ENCODE assay signal across 23 cellular contexts in the genomic region with DNA sequence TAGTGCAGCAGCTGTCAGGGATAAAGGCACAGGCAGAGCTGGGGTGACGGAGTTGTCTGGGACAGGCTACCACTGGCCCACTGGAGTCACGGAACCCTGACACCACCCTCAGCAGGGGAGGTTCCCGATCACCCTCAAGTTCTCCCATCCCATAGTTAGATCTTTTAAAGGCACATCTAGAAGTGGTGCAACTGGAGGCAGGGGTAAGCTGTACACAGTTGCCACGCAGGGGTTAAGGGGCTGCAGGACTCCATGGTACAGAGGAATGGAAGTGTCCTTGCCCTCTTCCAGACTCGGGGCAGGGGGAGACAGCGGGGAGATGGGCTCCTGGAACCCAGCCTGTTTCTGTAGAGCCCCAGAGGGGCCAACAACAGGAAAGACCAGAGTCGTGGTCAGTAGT. TPM values are rescaled to one million over a fixed set of nuclear protein-coding genes. Genes with fewer than 3 reads are reported as not detected.
DNase-seq lines count a peak whose midpoint lies in the region; ATAC-seq and TF ChIP-seq lines count a peak whose summit lies in the region.
"Had no signal": no experiment of that assay in that cellular context is flagged by ENCODE, and none has a peak within 500 bp of the region (broad histone marks: within the 10 kb centered on the region; RNA-seq: fewer than 3 reads in every experiment).

No MANE protein-coding gene starts in this region.

- TF ChIP-seq CTCF in A673 (conservative IDR thresholded peaks at IDR 0.05; ENCODE audit: low read depth, low read length) (no peak), GM23338 (conservative IDR thresholded peaks at IDR 0.05; ENCODE audit: low read depth in 2 of 2) (no peak), endodermal cell (conservative IDR thresholded peaks at IDR 0.05) (no peak), progenitor cell of endocrine pancreas (IDR thresholded peaks at IDR 0.05; ENCODE audit: unreplicated experiment) (no peak)

- peaks cover 13% of the 10 kb centered on the region; the same call in 1 of the 2 replicates for H3F3A ChIP-seq in GM23338 (replicated peaks; ENCODE audit: low read depth)

- POLR2A ChIA-PET in A673 (lab: Charles Lee; ENCODE audit: low non-redundant PET) = no interaction called here

- WGBS in endodermal cell (ENCODE audit: insufficient coverage in 1 of 2, insufficient read length in 1 of 2), 2 experiments = 93 to 96% methylated on average over 7 of the region's 7 CpGs

- no peak for ATAC-seq in GM23338
- no peak for ATAC-seq in GM21390 (IDR thresholded peaks at IDR 0.05; ENCODE audit: unreplicated experiment)
- ATAC-seq: T-helper 17 cell had no signal

- H2AFZ ChIP-seq in GM23338 = no peak overlapping the region

- H3K9me3 Mint-ChIP-seq in GM23338 (no peaks in the 10 kb centered on the region), endodermal cell (no peaks in the 10 kb centered on the region), progenitor cell of endocrine pancreas (ENCODE audit: low read depth) (no peaks in the 10 kb centered on the region)
- no peaks in the 10 kb centered on the region for H3K9me3 Mint-ChIP-seq in T-helper 2 cell treated with Interferon-gamma antibody and Interleukin-4, amounts not matched to agents 5 μg/mL and 100 μg/mL, for 36 hours
- H3K9me3 Mint-ChIP-seq: activated CD4-positive, alpha-beta T cell treated with anti-CD3 and anti-CD28 coated beads, Interleukin-2, amount 10 ng/mL, durations not matched to agents 24 days and 14 days; activated naive CD8-positive, alpha-beta T cell treated with anti-CD3 and anti-CD28 coated beads, Interleukin-2, amount 10 ng/mL, durations not matched to agents 7 days and 5 days; memory B cell had no signal

- H3K4me3 Mint-ChIP-seq in GM23338 = no peak overlapping the region
- no peak overlapping the region for H3K4me3 Mint-ChIP-seq in endodermal cell
- no peak overlapping the region for H3K4me3 Mint-ChIP-seq in progenitor cell of endocrine pancreas (ENCODE audit: low read depth)
- no peak overlapping the region for H3K4me3 Mint-ChIP-seq in T-helper 2 cell treated with Interferon-gamma antibody and Interleukin-4, amounts not matched to agents 5 μg/mL and 100 μg/mL, for 36 hours
- H3K4me3 Mint-ChIP-seq: activated CD4-positive, alpha-beta T cell treated with anti-CD3 and anti-CD28 coated beads, Interleukin-2, amount 10 ng/mL, durations not matched to agents 24 days and 14 days; activated naive CD8-positive, alpha-beta T cell treated with anti-CD3 and anti-CD28 coated beads, Interleukin-2, amount 10 ng/mL, durations not matched to agents 7 days and 5 days; memory B cell; T-helper 17 cell had no signal

- CTCF ChIA-PET in A673 (lab: Charles Lee) = no interaction called here

- H3K27me3 ChIP-seq in A673 (replicated peaks; ENCODE audit: insufficient read depth, low read depth, low read length, poor library complexity) (no peaks in the 10 kb centered on the region), GM23338 (ENCODE audit: insufficient read depth) (no peaks in the 10 kb centered on the region), endodermal cell (ENCODE audit: control insufficient read depth, insufficient read depth, low read length, poor library complexity, severe bottlenecking) (no peaks in the 10 kb centered on the region)
- H3K27me3 ChIP-seq: BLaER1 treated with 17β-estradiol and CSF1 and Interleukin-3, amounts not matched to agents 10 nM and 100 nM; heart left ventricle; sigmoid colon had no signal

- no peaks in the 10 kb centered on the region; the same call in 1 of the 2 replicates for H4K20me1 ChIP-seq in GM23338 (replicated peaks; ENCODE audit: insufficient read depth)

- H3K36me3 Mint-ChIP-seq in GM23338 (ENCODE audit: low read depth) (peaks cover 55% of the 10 kb centered on the region), endodermal cell (ENCODE audit: low read depth) (peaks cover 61% of the 10 kb centered on the region), progenitor cell of endocrine pancreas (ENCODE audit: insufficient read depth) (peaks cover 27% of the 10 kb centered on the region)
- peaks cover 51% of the 10 kb centered on the region for H3K36me3 Mint-ChIP-seq in T-helper 2 cell treated with Interferon-gamma antibody and Interleukin-4, amounts not matched to agents 5 μg/mL and 100 μg/mL, for 36 hours (ENCODE audit: low read depth)

- H3K27ac ChIP-seq in A673 (ENCODE audit: low read depth, low read length, poor library complexity, severe bottlenecking) = no peak overlapping the region
- 0 out of 2 replicates have a peak overlapping the region, but pooled peaks have one; percentile 95 for H3K27ac ChIP-seq in GM23338 (ENCODE audit: low read depth)
- H3K27ac ChIP-seq in endodermal cell (ENCODE audit: low read depth, low read length) = no peak overlapping the region
- H3K27ac ChIP-seq: BLaER1 treated with 17β-estradiol and CSF1 and Interleukin-3, amounts not matched to agents 10 nM and 100 nM; heart left ventricle; HL-60; sigmoid colon had no signal

- H3K9me3 ChIP-seq in A673 (ENCODE audit: low read depth, low read length, poor library complexity, severe bottlenecking) (no peaks in the 10 kb centered on the region), endodermal cell (ENCODE audit: control insufficient read depth, low read length) (no peaks in the 10 kb centered on the region)
- H3K9me3 ChIP-seq: BLaER1 treated with 17β-estradiol and CSF1 and Interleukin-3, amounts not matched to agents 10 nM and 100 nM; heart left ventricle; sigmoid colon; SK-N-SH had no signal

- intact Hi-C loops in A673 (cut with micrococcal nuclease; ENCODE audit: unreplicated experiment) = no loop called here

- TSS peak; percentile 27 for BruUV-seq in A673 (replicated peaks; lab: Mats Ljungman, UMichigan)

- H3K4me1 Mint-ChIP-seq in GM23338 = peaks cover 20% of the 10 kb centered on the region; the same call in 2 of the 3 replicates
- peaks cover 7% of the 10 kb centered on the region for H3K4me1 Mint-ChIP-seq in endodermal cell
- H3K4me1 Mint-ChIP-seq in progenitor cell of endocrine pancreas (ENCODE audit: low read depth) = peaks cover 9% of the 10 kb centered on the region
- no peaks in the 10 kb centered on the region for H3K4me1 Mint-ChIP-seq in T-helper 2 cell treated with Interferon-gamma antibody and Interleukin-4, amounts not matched to agents 5 μg/mL and 100 μg/mL, for 36 hours (ENCODE audit: low read depth)
- H3K4me1 Mint-ChIP-seq: activated CD4-positive, alpha-beta T cell treated with anti-CD3 and anti-CD28 coated beads, Interleukin-2, amount 10 ng/mL, durations not matched to agents 24 days and 14 days; memory B cell; T-helper 17 cell had no signal

- H3K27ac Mint-ChIP-seq in GM23338 = no peak overlapping the region
- H3K27ac Mint-ChIP-seq in endodermal cell = peak overlapping the region; percentile 40
- peak overlapping the region; percentile 87 for H3K27ac Mint-ChIP-seq in progenitor cell of endocrine pancreas
- H3K27ac Mint-ChIP-seq in T-helper 2 cell treated with Interferon-gamma antibody and Interleukin-4, amounts not matched to agents 5 μg/mL and 100 μg/mL, for 36 hours = no peak overlapping the region
- H3K27ac Mint-ChIP-seq: activated CD4-positive, alpha-beta T cell treated with anti-CD3 and anti-CD28 coated beads, Interleukin-2, amount 10 ng/mL, durations not matched to agents 24 days and 14 days; activated naive CD8-positive, alpha-beta T cell treated with anti-CD3 and anti-CD28 coated beads, Interleukin-2, amount 10 ng/mL, durations not matched to agents 7 days and 5 days; memory B cell; T-helper 17 cell had no signal

- no peak overlapping the region for H3K9ac ChIP-seq in endodermal cell (ENCODE audit: extremely low read depth, low read length, poor library complexity, severe bottlenecking)
- H3K9ac ChIP-seq: BLaER1 treated with 17β-estradiol and CSF1 and Interleukin-3, amounts not matched to agents 10 nM and 100 nM; SK-N-SH had no signal

- DNase-seq in A673 (ENCODE audit: low spot score) = no peak
- no peak for DNase-seq in GM23338 (ENCODE audit: low spot score)
- no peak for DNase-seq in endodermal cell
- DNase-seq in progenitor cell of endocrine pancreas (ENCODE audit: low spot score, unreplicated experiment) = no peak
- no peak for DNase-seq in HuH-7 (ENCODE audit: low spot score)
- no peak for DNase-seq in T-helper 2 cell treated with Interferon-gamma antibody and Interleukin-4, amounts not matched to agents 5 μg/mL and 100 μg/mL, for 36 hours (ENCODE audit: low spot score)
- DNase-seq: activated CD4-positive, alpha-beta T cell treated with anti-CD3 and anti-CD28 coated beads, Interleukin-2, amount 10 ng/mL, durations not matched to agents 24 days and 14 days; activated effector memory CD4-positive, alpha-beta T cell treated with Interleukin-2 at 50 U/mL for 16 hours; activated naive CD8-positive, alpha-beta T cell treated with anti-CD3 and anti-CD28 coated beads, Interleukin-2, amount 10 ng/mL, durations not matched to agents 7 days and 5 days; cerebellar nuclear complex; foreskin fibroblast; heart left ventricle; NCI-H1092; NCI-H2029 treated with DMSO at 0.1 percent for 48 hours; NCI-H345; NCI-H774; sigmoid colon; SK-N-SH; T-helper 17 cell had no signal

- H3K4me2 ChIP-seq in GM23338 = no peak overlapping the region
- H3K4me2 ChIP-seq: BLaER1 treated with 17β-estradiol and CSF1 and Interleukin-3, amounts not matched to agents 10 nM and 100 nM; SK-N-SH had no signal

- H3K27me3 Mint-ChIP-seq in GM23338 (ENCODE audit: insufficient read depth, low read depth, poor library complexity) (peaks cover 26% of the 10 kb centered on the region), endodermal cell (ENCODE audit: insufficient read depth) (no peaks in the 10 kb centered on the region), progenitor cell of endocrine pancreas (no peaks in the 10 kb centered on the region)
- no peaks in the 10 kb centered on the region for H3K27me3 Mint-ChIP-seq in T-helper 2 cell treated with Interferon-gamma antibody and Interleukin-4, amounts not matched to agents 5 μg/mL and 100 μg/mL, for 36 hours (ENCODE audit: low read depth)
- H3K27me3 Mint-ChIP-seq: activated CD4-positive, alpha-beta T cell treated with anti-CD3 and anti-CD28 coated beads, Interleukin-2, amount 10 ng/mL, durations not matched to agents 24 days and 14 days; activated naive CD8-positive, alpha-beta T cell treated with anti-CD3 and anti-CD28 coated beads, Interleukin-2, amount 10 ng/mL, durations not matched to agents 7 days and 5 days; memory B cell; T-helper 17 cell had no signal

- H3K4me3 ChIP-seq in A673 (ENCODE audit: low read depth, low read length, poor library complexity, severe bottlenecking) (no peak overlapping the region), GM23338 (no peak overlapping the region), endodermal cell (ENCODE audit: low read length) (no peak overlapping the region)
- H3K4me3 ChIP-seq: BLaER1 treated with 17β-estradiol and CSF1 and Interleukin-3, amounts not matched to agents 10 nM and 100 nM; heart left ventricle; sigmoid colon had no signal

- H3K79me2 ChIP-seq in GM23338 (replicated peaks; ENCODE audit: insufficient read depth) = no peaks in the 10 kb centered on the region

- H3K4me1 ChIP-seq in A673 (ENCODE audit: insufficient read depth, low read length, poor library complexity, severe bottlenecking) (no peaks in the 10 kb centered on the region), GM23338 (ENCODE audit: insufficient read depth) (peaks cover 9% of the 10 kb centered on the region), endodermal cell (ENCODE audit: control insufficient read depth, insufficient read depth, low read length) (peaks cover 4% of the 10 kb centered on the region)
- H3K4me1 ChIP-seq: sigmoid colon had no signal

- H3K9me2 ChIP-seq in GM23338 (ENCODE audit: insufficient read depth) = no peaks in the 10 kb centered on the region
- H3K9me2 ChIP-seq: SK-N-SH had no signal

- H3K36me3 ChIP-seq in A673 (ENCODE audit: insufficient read depth, low read length, poor library complexity, severe bottlenecking) (peaks cover 51% of the 10 kb centered on the region), GM23338 (ENCODE audit: insufficient read depth) (peaks cover 12% of the 10 kb centered on the region), endodermal cell (ENCODE audit: control insufficient read depth, insufficient read depth, low read length) (peaks cover 60% of the 10 kb centered on the region)

RNA-seq across cellular contexts. Expression of gene CC2D1B, which starts 13.3 kb away (rescaled TPM):
- total RNA-seq in A673 (2021) (30.9 and 34.7 TPM in 2 replicates), endodermal cell (10 to 100 TPM; 32.7 to 50.1 TPM), progenitor cell of endocrine pancreas (42.7 and 51.6 TPM in 2 replicates)
- 11.3 and 13.1 TPM in 2 replicates for total RNA-seq in GM23338 (2014; rRNA removed; shearing (Covaris generic))
- 5.7 and 6.0 TPM in 2 replicates for polyA plus RNA-seq in GM23338 (2016; fragmentation: Nextera tagmentation; extraction: Ambion mirVana)
- 18.5 TPM for polyA plus RNA-seq in endodermal cell (2013, experiment 1 of 2)
- 15.8 TPM for polyA plus RNA-seq in endodermal cell (2013, experiment 2 of 2)

RNA-seq across cellular contexts. Expression of gene ORC1, which starts 51.5 kb away (rescaled TPM):
- total RNA-seq in A673 (2021) (50.4 and 54.0 TPM in 2 replicates), endodermal cell (10 to 100 TPM; 23.0 to 25.5 TPM), progenitor cell of endocrine pancreas (10.5 and 11.0 TPM in 2 replicates)
- total RNA-seq in GM23338 (2014; rRNA removed; shearing (Covaris generic)) = 54.4 and 55.0 TPM in 2 replicates
- polyA plus RNA-seq in GM23338 (2016; fragmentation: Nextera tagmentation; extraction: Ambion mirVana) = 13.0 and 15.1 TPM in 2 replicates
- polyA plus RNA-seq in endodermal cell (2013, experiment 1 of 2) = 24.6 TPM
- 22.5 TPM for polyA plus RNA-seq in endodermal cell (2013, experiment 2 of 2)

RNA-seq across cellular contexts. Expression of gene PRPF38A, which starts 51.7 kb away (rescaled TPM):
- total RNA-seq in A673 (2021) (83.2 and 95.7 TPM in 2 replicates), endodermal cell (10 to 100 TPM; 72.7 to 74.3 TPM), progenitor cell of endocrine pancreas (62.7 and 62.9 TPM in 2 replicates)
- 24.8 and 29.6 TPM in 2 replicates for total RNA-seq in GM23338 (2014; rRNA removed; shearing (Covaris generic))
- 33.7 and 40.3 TPM in 2 replicates for polyA plus RNA-seq in GM23338 (2016; fragmentation: Nextera tagmentation; extraction: Ambion mirVana)
- 47.3 TPM for polyA plus RNA-seq in endodermal cell (2013, experiment 1 of 2)
- polyA plus RNA-seq in endodermal cell (2013, experiment 2 of 2) = 42.2 TPM

Comparison
In these comparisons a context has a peak if more than half of its experiments do, and no peak if none do; other contexts are left out.
1. H3K27ac Mint-ChIP-seq: peak in endodermal cell (single experiment) and progenitor cell of endocrine pancreas (single experiment); none in GM23338 (single experiment) and T-helper 2 cell treated with Interferon-gamma antibody and Interleukin-4, amounts not matched to agents 5 μg/mL and 100 μg/mL, for 36 hours (single experiment).